ENCODE assay signal across 19 cellular contexts in genomic region chr18:1394966-1395365, GRCh38.
DNase-seq lines count a peak whose midpoint lies in the region; ATAC-seq and TF ChIP-seq lines count a peak whose summit lies in the region.
"Had no signal": no experiment of that assay in that cellular context is flagged by ENCODE, and none has a peak within 500 bp of the region (broad histone marks: within the 10 kb centered on the region; RNA-seq: fewer than 3 reads in every experiment).

No MANE protein-coding gene starts in this region.

- no peak overlapping the region for H3K27ac Mint-ChIP-seq in activated CD4-positive, alpha-beta T cell treated with anti-CD3 and anti-CD28 coated beads for 36 hours
- no peak overlapping the region for H3K27ac Mint-ChIP-seq in natural killer cell
- H3K27ac Mint-ChIP-seq: CD14-positive monocyte; CD4-positive, alpha-beta T cell; CD8-positive, alpha-beta memory T cell had no signal

- H3K9me2 ChIP-seq in PC-9 (ENCODE audit: insufficient read depth): no peaks in the 10 kb centered on the region; the same call in none of the 2 replicates

- no peaks in the 10 kb centered on the region for H3F3A ChIP-seq in PC-9 (ENCODE audit: insufficient read depth, low read depth)

- intact Hi-C loops in PC-9 (cut with micrococcal nuclease; ENCODE audit: unreplicated experiment) (no loop called here), natural killer cell (cut with micrococcal nuclease) (no loop called here)
- intact Hi-C loops in activated CD4-positive, alpha-beta T cell treated with anti-CD3 and anti-CD28 coated beads for 36 hours (cut with DNase I, micrococcal nuclease): loop anchor here in 1 of 2 experiments (10.0 kb wide), 1 partner anchor 260 kb away; no protein-coding TSS in a partner anchor

- 0 out of 2 replicates have a peak overlapping the region, but pooled peaks have one; percentile 40 for H3K27ac ChIP-seq in PC-9
- H3K27ac ChIP-seq: BLaER1 treated with 17β-estradiol and CSF1 and Interleukin-3, amounts not matched to agents 10 nM and 100 nM; GM23248 had no signal

- no peaks in the 10 kb centered on the region for H3K27me3 ChIP-seq in PC-9 (ENCODE audit: insufficient read depth, low read depth)
- H3K27me3 ChIP-seq: BE2C; BLaER1 treated with 17β-estradiol and CSF1 and Interleukin-3, amounts not matched to agents 10 nM and 100 nM had no signal

- no peak overlapping the region for H2AFZ ChIP-seq in PC-9
- H2AFZ ChIP-seq: GM23248 had no signal

- no peak for ATAC-seq in activated CD4-positive, alpha-beta T cell treated with anti-CD3 and anti-CD28 coated beads for 36 hours
- ATAC-seq in natural killer cell (no peak), GM19035 (IDR thresholded peaks at IDR 0.05; ENCODE audit: unreplicated experiment) (no peak)

- peak; percentile 21 for DNase-seq in Ammon's horn (ENCODE audit: low spot score)
- DNase-seq in NCI-H1694 treated with DMSO at 0.1 percent for 48 hours (lab: John Stamatoyannopoulos, UW): peak; percentile 62
- no peak for DNase-seq in PC-9
- peak; percentile 3 for DNase-seq in foreskin melanocyte
- no peak for DNase-seq in activated CD4-positive, alpha-beta T cell treated with anti-CD3 and anti-CD28 coated beads for 36 hours
- DNase-seq in natural killer cell: no peak
- no peak for DNase-seq in cerebellar cortex (ENCODE audit: low spot score)
- DNase-seq: BE2C; Calu3; CD4-positive, alpha-beta T cell; CD8-positive, alpha-beta memory T cell; DMS53; DND-41; GM23248; H7; HCEC 1CT had no signal

- no peaks in the 10 kb centered on the region for H3K4me1 Mint-ChIP-seq in activated CD4-positive, alpha-beta T cell treated with anti-CD3 and anti-CD28 coated beads for 36 hours
- H3K4me1 Mint-ChIP-seq in natural killer cell: no peaks in the 10 kb centered on the region
- H3K4me1 Mint-ChIP-seq: CD14-positive monocyte; CD8-positive, alpha-beta memory T cell had no signal

- no peak overlapping the region for H3K4me3 Mint-ChIP-seq in activated CD4-positive, alpha-beta T cell treated with anti-CD3 and anti-CD28 coated beads for 36 hours
- no peak overlapping the region for H3K4me3 Mint-ChIP-seq in natural killer cell
- H3K4me3 Mint-ChIP-seq: CD14-positive monocyte; CD4-positive, alpha-beta T cell; CD8-positive, alpha-beta memory T cell had no signal

- H3K27me3 Mint-ChIP-seq in activated CD4-positive, alpha-beta T cell treated with anti-CD3 and anti-CD28 coated beads for 36 hours: peaks cover 2% of the 10 kb centered on the region
- H3K27me3 Mint-ChIP-seq in natural killer cell (ENCODE audit: low read depth in 2 of 2): no peaks in the 10 kb centered on the region
- H3K27me3 Mint-ChIP-seq: CD4-positive, alpha-beta T cell; CD8-positive, alpha-beta memory T cell had no signal

- CTCF ChIA-PET in PC-9 (lab: Charles Lee): no interaction called here
- CTCF ChIA-PET in activated CD4-positive, alpha-beta T cell treated with anti-CD3 and anti-CD28 coated beads for 36 hours (lab: Charles Lee): no interaction called here

- H3K9me3 ChIP-seq in PC-9 (ENCODE audit: insufficient read depth, low read depth): peaks cover 2% of the 10 kb centered on the region; the same call in 1 of the 2 replicates
- H3K9me3 ChIP-seq: BE2C; BLaER1 treated with 17β-estradiol and CSF1 and Interleukin-3, amounts not matched to agents 10 nM and 100 nM had no signal

- H3K36me3 Mint-ChIP-seq in activated CD4-positive, alpha-beta T cell treated with anti-CD3 and anti-CD28 coated beads for 36 hours (ENCODE audit: low read depth): no peaks in the 10 kb centered on the region
- H3K36me3 Mint-ChIP-seq in natural killer cell: no peaks in the 10 kb centered on the region
- H3K36me3 Mint-ChIP-seq: CD14-positive monocyte; CD8-positive, alpha-beta memory T cell had no signal

- BruUV-seq in PC-9 (replicated peaks; lab: Mats Ljungman, UMichigan): no TSS peak

- H3K9me3 Mint-ChIP-seq in activated CD4-positive, alpha-beta T cell treated with anti-CD3 and anti-CD28 coated beads for 36 hours (ENCODE audit: low read depth): peaks cover 3% of the 10 kb centered on the region
- peaks cover 13 to 18% of the 10 kb centered on the region in 2 donors for H3K9me3 Mint-ChIP-seq in natural killer cell
- H3K9me3 Mint-ChIP-seq: CD4-positive, alpha-beta T cell had no signal

- no peak overlapping the region for H3K4me3 ChIP-seq in PC-9
- H3K4me3 ChIP-seq: BLaER1 treated with 17β-estradiol and CSF1 and Interleukin-3, amounts not matched to agents 10 nM and 100 nM; GM23248 had no signal

- no peak for TF ChIP-seq CTCF in PC-9 (conservative IDR thresholded peaks at IDR 0.05)
- TF ChIP-seq CTCF in natural killer cell (IDR thresholded peaks at IDR 0.05): no peak

- POLR2A ChIA-PET in PC-9 (lab: Charles Lee; ENCODE audit: unreplicated experiment): no interaction called here
- POLR2A ChIA-PET in activated CD4-positive, alpha-beta T cell treated with anti-CD3 and anti-CD28 coated beads for 36 hours (lab: Charles Lee): no interaction called here

- peaks cover 45% of the 10 kb centered on the region for H3K79me2 ChIP-seq in PC-9 (ENCODE audit: low read depth)

- H3K4me2 ChIP-seq in PC-9: peak overlapping the region; percentile 12
- H3K4me2 ChIP-seq: BLaER1 treated with 17β-estradiol and CSF1 and Interleukin-3, amounts not matched to agents 10 nM and 100 nM had no signal

- H3K36me3 ChIP-seq in PC-9 (ENCODE audit: low read depth): peaks cover 12% of the 10 kb centered on the region; the same call in 1 of the 2 replicates
- H3K36me3 ChIP-seq: BE2C; BLaER1 treated with 17β-estradiol and CSF1 and Interleukin-3, amounts not matched to agents 10 nM and 100 nM had no signal

- H4K20me1 ChIP-seq in PC-9 (ENCODE audit: insufficient read depth): 0 out of 2 replicates have a peak, but pooled peaks cover 3% of the 10 kb centered on the region
- H4K20me1 ChIP-seq: BLaER1 treated with 17β-estradiol and CSF1 and Interleukin-3, amounts not matched to agents 10 nM and 100 nM had no signal

- H3K4me1 ChIP-seq in PC-9 (replicated peaks; ENCODE audit: insufficient read depth): peaks cover 27% of the 10 kb centered on the region
- H3K4me1 ChIP-seq: BE2C had no signal

Comparison
In these comparisons a context has a peak if more than half of its experiments do, and no peak if none do; other contexts are left out.
1. DNase-seq: peak in Ammon's horn (single experiment), NCI-H1694 treated with DMSO at 0.1 percent for 48 hours (single experiment) and foreskin melanocyte (single experiment); none in PC-9 (0 of 2), activated CD4-positive, alpha-beta T cell treated with anti-CD3 and anti-CD28 coated beads for 36 hours (single experiment), natural killer cell (single experiment) and cerebellar cortex (single experiment).